8 cellular contexts compared by ENCODE assay signal in the genomic region with DNA sequence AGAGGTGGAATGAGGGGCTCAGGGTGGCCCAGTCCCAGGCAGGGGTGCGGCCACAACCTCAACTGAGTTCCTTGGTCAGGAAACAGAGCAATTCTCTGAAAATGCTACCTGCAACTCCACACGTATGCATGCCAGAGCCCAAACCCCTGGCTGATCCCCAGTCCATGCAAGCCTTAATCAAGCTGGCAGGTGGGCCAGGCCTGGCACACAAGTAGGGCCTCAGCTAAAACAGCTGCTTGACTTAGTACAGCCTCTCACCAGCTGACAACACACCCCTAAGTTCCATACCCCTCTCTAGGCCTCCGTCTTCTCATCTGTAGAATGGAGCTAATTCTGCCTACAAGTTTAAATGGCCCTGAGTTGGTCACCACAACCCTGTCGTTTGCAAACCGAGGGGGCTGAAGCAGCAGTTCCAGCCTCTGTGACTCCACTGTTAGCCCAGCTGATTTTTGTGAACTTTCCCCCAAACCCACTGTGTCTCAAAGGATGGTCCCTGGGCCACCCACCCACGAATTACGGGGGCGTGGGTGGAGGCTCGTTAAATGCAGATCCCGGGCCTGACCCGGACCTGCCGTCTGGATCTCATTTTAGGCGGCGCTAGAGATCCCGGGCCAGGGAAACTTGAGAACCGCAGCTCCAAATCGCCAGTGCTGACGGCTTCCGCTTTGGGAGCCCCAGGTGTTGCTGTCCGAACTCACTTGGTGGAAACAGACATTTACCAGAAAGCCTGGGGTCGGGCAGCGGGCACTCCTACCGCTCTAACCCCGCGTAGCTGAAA. TPM values are rescaled to one million over a fixed set of nuclear protein-coding genes. Genes with fewer than 3 reads are reported as not detected.
DNase-seq lines count a peak whose midpoint lies in the region; ATAC-seq, FAIRE-seq and TF ChIP-seq lines count a peak whose summit lies in the region.

No MANE protein-coding gene starts in this region.

- no peak for ATAC-seq in GM19463 (IDR thresholded peaks at IDR 0.05; ENCODE audit: unreplicated experiment)

- dilution Hi-C loops in endothelial cell of umbilical vein (cut with MboI; ENCODE audit: extremely low pct_ligation_motif_present, low sequenced_read_pairs) = no loop called here

- H4K20me1 ChIP-seq in endothelial cell of umbilical vein (replicated peaks; ENCODE audit: control insufficient read depth, extremely low read depth, insufficient read depth, low read length) = no peaks in the 10 kb centered on the region

- H2BK15ac ChIP-seq in mesendoderm (replicated peaks; ENCODE audit: low read depth) = no peak overlapping the region

- H3K4me1 ChIP-seq in HAP-1 (peaks cover 36% of the 10 kb centered on the region), endothelial cell of umbilical vein (ENCODE audit: control insufficient read depth, extremely low read depth, insufficient read depth, low read length) (no peaks in the 10 kb centered on the region), mesendoderm (ENCODE audit: control insufficient read depth, low read depth, low read length) (peaks cover 10% of the 10 kb centered on the region), tibial artery (peaks cover 0 to 37% (median 6%) of the 10 kb centered on the region in 4 donors)

- H4K8ac ChIP-seq in mesendoderm (ENCODE audit: low read depth, low read length) = no peak overlapping the region

- no TSS peak for BruUV-seq in endothelial cell of umbilical vein (replicated peaks; lab: Mats Ljungman, UMichigan)

- no peak overlapping the region for H4K5ac ChIP-seq in mesendoderm (ENCODE audit: low read length)

- peak; percentile 63 to 71 for DNase-seq in HAP-1 (ENCODE audit: low spot score in 2 of 2)
- peak; percentile 81 for DNase-seq in RPMI8226
- peak; percentile 17 for DNase-seq in endothelial cell of umbilical vein (ENCODE audit: low read depth, low spot score)
- DNase-seq in mesendoderm = peak; percentile 94
- DNase-seq in tibial artery = peak in 1 of 2 donors; percentile 36
- no peak for DNase-seq in NCI-H187 (lab: John Stamatoyannopoulos, UW)

- no peaks in the 10 kb centered on the region for H3K79me2 ChIP-seq in endothelial cell of umbilical vein (ENCODE audit: control insufficient read depth, insufficient read depth, low read length)
- H3K79me2 ChIP-seq in mesendoderm (ENCODE audit: control insufficient read depth, insufficient read depth, low read length) = no peaks in the 10 kb centered on the region

- peak overlapping the region; percentile 84 for H3K56ac ChIP-seq in mesendoderm (ENCODE audit: low read length)

- H3K36me3 ChIP-seq in HAP-1 (replicated peaks) (peaks cover 3% of the 10 kb centered on the region; the same call in 1 of the 2 replicates), endothelial cell of umbilical vein (ENCODE audit: control insufficient read depth in 2 of 2, extremely low read depth in 1 of 2, insufficient read depth in 2 of 2, low read length in 2 of 2) (no peaks in the 10 kb centered on the region), mesendoderm (ENCODE audit: control insufficient read depth, insufficient read depth, low read length) (no peaks in the 10 kb centered on the region), tibial artery (no peaks in the 10 kb centered on the region)

- no peaks in the 10 kb centered on the region for H3K9me3 ChIP-seq in HAP-1
- H3K9me3 ChIP-seq in endothelial cell of umbilical vein (replicated peaks; ENCODE audit: control insufficient read depth, insufficient read depth, low read length) = no peaks in the 10 kb centered on the region
- no peaks in the 10 kb centered on the region for H3K9me3 ChIP-seq in tibial artery

- no peak overlapping the region for H2BK5ac ChIP-seq in mesendoderm (ENCODE audit: low read length)

- CTCF ChIA-PET in endothelial cell of umbilical vein (lab: Charles Lee) = interaction anchor here (1.0 kb wide), 1 partner anchor 23 kb away, joined by 3 read pairs; no protein-coding TSS in a partner anchor

- H2AK5ac ChIP-seq in mesendoderm (ENCODE audit: low read length) = no peak overlapping the region

- no peak overlapping the region for H2BK120ac ChIP-seq in mesendoderm (ENCODE audit: low read depth, low read length)

- H3K9ac ChIP-seq in endothelial cell of umbilical vein (replicated peaks; ENCODE audit: extremely low read depth, insufficient read depth, low read length) = no peak overlapping the region
- H3K9ac ChIP-seq in mesendoderm (ENCODE audit: low read length) = peak overlapping the region; percentile 72

- POLR2A ChIA-PET in endothelial cell of umbilical vein (lab: Charles Lee) = no interaction called here

- no peak for TF ChIP-seq POLR2A in endothelial cell of umbilical vein (IDR thresholded peaks at IDR 0.05; ENCODE audit: low read depth, low read length)

- H3K79me1 ChIP-seq in mesendoderm (ENCODE audit: low read length) = no peaks in the 10 kb centered on the region

- H3K27me3 ChIP-seq in HAP-1 (ENCODE audit: low read depth) = no peaks in the 10 kb centered on the region
- peaks cover 30 to 32% of the 10 kb centered on the region in 2 experiments for H3K27me3 ChIP-seq in endothelial cell of umbilical vein (ENCODE audit: control insufficient read depth in 2 of 2, insufficient read depth in 2 of 2, low read length in 2 of 2)
- H3K27me3 ChIP-seq in mesendoderm (ENCODE audit: insufficient read depth, low read length, poor library complexity) = peaks cover 3% of the 10 kb centered on the region
- H3K27me3 ChIP-seq in tibial artery = peaks cover 0 to 20% of the 10 kb centered on the region in 2 donors

- intact Hi-C loops in endothelial cell of umbilical vein (cut with micrococcal nuclease) = no loop called here
- intact Hi-C loops in tibial artery (cut with DNase I; ENCODE audit: low total_unique reads) = no loop called here

- no CpG with 5 or more reads among the region's 25 CpGs for WGBS in mesendoderm (ENCODE audit: extremely low coverage, insufficient coverage, low lambda C conversion rate)

- H3K4me3 ChIP-seq in GM08714 (ENCODE audit: low read length) = peak overlapping the region; percentile 56; the same call in 1 of the 2 replicates
- H3K4me3 ChIP-seq in HAP-1 = peak overlapping the region; percentile 51
- H3K4me3 ChIP-seq in endothelial cell of umbilical vein (replicated peaks in 1 of 3; ENCODE audit: insufficient read depth in 1 of 3, low read depth in 1 of 3, low read length in 3 of 3) = peak overlapping the region in 1 of 3 experiments; percentile 36
- peak overlapping the region; percentile 31 for H3K4me3 ChIP-seq in mesendoderm (ENCODE audit: low read length)
- H3K4me3 ChIP-seq in tibial artery = peak overlapping the region; percentile 56 to 71

- H3K4me2 ChIP-seq in endothelial cell of umbilical vein (ENCODE audit: insufficient read depth, low read length) (peak overlapping the region; percentile 33), mesendoderm (ENCODE audit: low read length) (peak overlapping the region; percentile 51)

- in situ Hi-C loops in HAP-1 (cut with MboI; ENCODE audit: low sequenced_read_pairs) = no loop called here

- no peak overlapping the region for H3K23ac ChIP-seq in mesendoderm (ENCODE audit: low read length)

- FAIRE-seq in endothelial cell of umbilical vein (lab: Jason Lieb, UNC) = no peak

- H3K27ac ChIP-seq in endothelial cell of umbilical vein (ENCODE audit: insufficient read depth, low read depth, low read length) (no peak overlapping the region), mesendoderm (ENCODE audit: low read depth, low read length) (no peak overlapping the region), tibial artery (peak overlapping the region in 1 of 2 donors; percentile 41)

- peak overlapping the region; percentile 74 for H3K4ac ChIP-seq in mesendoderm (ENCODE audit: low read depth, low read length)

- peak overlapping the region; percentile 64 for H3K18ac ChIP-seq in mesendoderm (ENCODE audit: low read length)

- TF ChIP-seq CTCF in endothelial cell of umbilical vein (IDR thresholded peaks at IDR 0.05; ENCODE audit: extremely low read depth in 1 of 2, insufficient read depth in 1 of 2, low read depth in 1 of 2, low read length in 2 of 2) = peak in 1 of 2 donors; percentile 14
- TF ChIP-seq CTCF in tibial artery (IDR thresholded peaks at IDR 0.05) = no peak

- peak overlapping the region; percentile 14 for H2AFZ ChIP-seq in endothelial cell of umbilical vein (ENCODE audit: low read depth, low read length)

- H3K9me1 ChIP-seq in endothelial cell of umbilical vein (replicated peaks; ENCODE audit: control insufficient read depth, extremely low read depth, insufficient read depth, low read length) = no peaks in the 10 kb centered on the region

RNA-seq across cellular contexts. Expression of a gene that starts 0.9 kb away (rescaled TPM):
- 0.04 and 0.46 TPM in 2 replicates for total RNA-seq in endothelial cell of umbilical vein
- polyA plus RNA-seq in endothelial cell of umbilical vein = 0.02 and 0.06 TPM in 2 replicates
- polyA plus RNA-seq in endothelial cell of umbilical vein (2011; cell fraction: cytosol; rRNA removed) = under 0.01 and 0.01 TPM in 2 replicates
- 0.07 and 0.12 TPM in 2 replicates for polyA plus RNA-seq in endothelial cell of umbilical vein (2011; cell fraction: nucleus; rRNA removed)
- polyA plus RNA-seq in endothelial cell of umbilical vein (2012) = 0.15 TPM in 1 of 2 replicates, not detected in the other
- polyA minus RNA-seq in endothelial cell of umbilical vein = 0.04 TPM in 1 of 2 replicates, not detected in the other
- 1.5 TPM for polyA minus RNA-seq in endothelial cell of umbilical vein (2011; cell fraction: cytosol; rRNA and poly(A)+ RNA removed)
- not detected in 2 replicates for polyA minus RNA-seq in endothelial cell of umbilical vein (2011; cell fraction: nucleus; rRNA and poly(A)+ RNA removed)
- 2.1 TPM for polyA plus RNA-seq in mesendoderm (2013, experiment 1 of 2)
- polyA plus RNA-seq in mesendoderm (2013, experiment 2 of 2) = 2.1 TPM

RNA-seq across cellular contexts. Expression of a gene that starts 1.1 kb away (rescaled TPM):
- not detected in 2 replicates for total RNA-seq in endothelial cell of umbilical vein
- 0.04 TPM in 1 of 2 replicates, not detected in the other for polyA plus RNA-seq in endothelial cell of umbilical vein
- not detected in 2 replicates for polyA plus RNA-seq in endothelial cell of umbilical vein (2011; cell fraction: cytosol; rRNA removed)
- polyA plus RNA-seq in endothelial cell of umbilical vein (2011; cell fraction: nucleus; rRNA removed) = 0.11 and 0.21 TPM in 2 replicates
- polyA plus RNA-seq in endothelial cell of umbilical vein (2012) = 0.80 and 0.92 TPM in 2 replicates
- polyA minus RNA-seq in endothelial cell of umbilical vein = 0.06 TPM in 1 of 2 replicates, not detected in the other
- polyA minus RNA-seq in endothelial cell of umbilical vein (2011; cell fraction: cytosol; rRNA and poly(A)+ RNA removed) = 3.1 TPM
- not detected in 2 replicates for polyA minus RNA-seq in endothelial cell of umbilical vein (2011; cell fraction: nucleus; rRNA and poly(A)+ RNA removed)
- 2.6 TPM for polyA plus RNA-seq in mesendoderm (2013, experiment 1 of 2)
- polyA plus RNA-seq in mesendoderm (2013, experiment 2 of 2) = 2.5 TPM

RNA-seq across cellular contexts. Expression of a gene that starts 36.7 kb away (rescaled TPM):
- total RNA-seq in endothelial cell of umbilical vein = 42.0 and 43.1 TPM in 2 replicates
- polyA plus RNA-seq in endothelial cell of umbilical vein = 12.1 and 14.4 TPM in 2 replicates
- polyA plus RNA-seq in endothelial cell of umbilical vein (2011; cell fraction: cytosol; rRNA removed) = 16.6 and 16.9 TPM in 2 replicates
- 35.8 and 37.2 TPM in 2 replicates for polyA plus RNA-seq in endothelial cell of umbilical vein (2011; cell fraction: nucleus; rRNA removed)
- 23.9 and 26.3 TPM in 2 replicates for polyA plus RNA-seq in endothelial cell of umbilical vein (2012)
- 19.6 and 32.1 TPM in 2 replicates for polyA minus RNA-seq in endothelial cell of umbilical vein
- 19.5 TPM for polyA minus RNA-seq in endothelial cell of umbilical vein (2011; cell fraction: cytosol; rRNA and poly(A)+ RNA removed)
- polyA minus RNA-seq in endothelial cell of umbilical vein (2011; cell fraction: nucleus; rRNA and poly(A)+ RNA removed) = 19.3 and 22.7 TPM in 2 replicates
- polyA plus RNA-seq in mesendoderm (2013, experiment 1 of 2) = 11.6 TPM
- polyA plus RNA-seq in mesendoderm (2013, experiment 2 of 2) = 11.4 TPM

RNA-seq across cellular contexts. Expression of a gene that starts 46.4 kb away (rescaled TPM):
- 30.4 and 35.2 TPM in 2 replicates for total RNA-seq in endothelial cell of umbilical vein
- 20.5 and 26.1 TPM in 2 replicates for polyA plus RNA-seq in endothelial cell of umbilical vein
- 36.9 and 47.4 TPM in 2 replicates for polyA plus RNA-seq in endothelial cell of umbilical vein (2011; cell fraction: cytosol; rRNA removed)
- polyA plus RNA-seq in endothelial cell of umbilical vein (2011; cell fraction: nucleus; rRNA removed) = 15.1 and 17.3 TPM in 2 replicates
- 29.7 and 42.7 TPM in 2 replicates for polyA plus RNA-seq in endothelial cell of umbilical vein (2012)
- polyA minus RNA-seq in endothelial cell of umbilical vein = 20.8 and 25.8 TPM in 2 replicates
- 10.1 TPM for polyA minus RNA-seq in endothelial cell of umbilical vein (2011; cell fraction: cytosol; rRNA and poly(A)+ RNA removed)
- polyA minus RNA-seq in endothelial cell of umbilical vein (2011; cell fraction: nucleus; rRNA and poly(A)+ RNA removed) = 9.6 and 29.2 TPM in 2 replicates
- polyA plus RNA-seq in mesendoderm (2013, experiment 1 of 2) = 52.9 TPM
- 52.7 TPM for polyA plus RNA-seq in mesendoderm (2013, experiment 2 of 2)

Comparison
In these comparisons a context has a peak if more than half of its experiments do, and no peak if none do; other contexts are left out.
1. DNase-seq: peak in HAP-1 (2 of 2), RPMI8226 (single experiment), endothelial cell of umbilical vein (single experiment) and mesendoderm (single experiment); none in NCI-H187 (0 of 2).